Comparison of ENCODE assay signal across 8 cellular contexts in the genomic region with DNA sequence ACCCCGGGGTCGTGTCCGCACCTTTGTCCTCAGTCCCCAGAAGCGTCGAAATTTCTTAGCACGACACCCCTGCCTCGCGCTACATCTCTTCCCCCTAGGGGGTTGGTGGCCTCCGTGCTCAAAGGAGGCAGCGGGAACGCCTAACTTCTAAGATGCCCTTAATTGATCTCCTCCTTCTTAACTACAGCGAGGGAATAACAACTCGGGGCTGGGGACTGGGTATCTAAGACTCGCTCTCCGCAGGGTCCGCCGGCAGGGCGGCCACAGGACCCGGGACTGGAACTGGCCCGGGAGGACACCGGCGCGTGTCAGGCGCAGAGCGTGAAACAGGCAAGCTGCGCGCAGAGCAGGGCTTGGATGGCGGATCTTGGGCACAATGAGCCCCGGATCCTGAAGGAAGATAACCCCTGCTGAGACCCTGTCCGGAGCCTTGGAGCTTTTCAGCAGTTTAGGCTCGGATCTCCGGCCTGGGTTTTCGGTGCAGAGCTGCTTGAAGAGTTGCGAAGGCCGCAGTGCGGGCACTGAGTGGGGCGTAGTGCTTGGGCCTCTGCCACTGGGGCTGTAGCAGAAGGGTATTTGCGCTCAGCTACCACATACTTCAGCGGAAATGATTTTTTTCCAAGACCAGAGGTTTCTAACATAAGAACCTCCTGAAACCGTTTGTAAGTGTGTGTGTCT. TPM values are rescaled to one million over a fixed set of nuclear protein-coding genes. Genes with fewer than 3 reads are reported as not detected.
DNase-seq lines count a peak whose midpoint lies in the region; ATAC-seq and TF ChIP-seq lines count a peak whose summit lies in the region.

No MANE protein-coding gene starts in this region.

- no peaks in the 10 kb centered on the region for H3K79me2 ChIP-seq in PC-3 (ENCODE audit: low read length)

- intact Hi-C loops in heart right ventricle (cut with DNase I) (loop anchor here in 6 of 10 donors (5.0 to 10.0 kb wide), 2 partner anchors 98 to 101 kb away; a partner anchor contains a TSS), PC-3 (cut with micrococcal nuclease) (no loop called here)

- peaks cover 75% of the 10 kb centered on the region for H3K27me3 Mint-ChIP-seq in activated CD4-positive, alpha-beta T cell treated with anti-CD3 and anti-CD28 coated beads, Interleukin-2, amount 10 ng/mL, durations not matched to agents 7 days and 5 days

- TF ChIP-seq CTCF in heart right ventricle (IDR thresholded peaks at IDR 0.05) (no peak), PC-3 (conservative IDR thresholded peaks at IDR 0.05; ENCODE audit: low read depth, low read length) (no peak)

- H3K4me3 ChIP-seq in heart right ventricle (peak overlapping the region; percentile 7 to 42 (median 33)), rectal smooth muscle tissue (ENCODE audit: low read length) (peak overlapping the region; percentile 44), PC-3 (ENCODE audit: low read length) (no peak overlapping the region)

- peak; percentile 8 for DNase-seq in activated CD4-positive, alpha-beta T cell treated with anti-CD3 and anti-CD28 coated beads, Interleukin-2, amount 10 ng/mL, durations not matched to agents 7 days and 5 days
- DNase-seq in heart right ventricle (no peak), PC-3 (no peak), NCI-H748 treated with DMSO at 0.1 percent for 48 hours (lab: John Stamatoyannopoulos, UW) (no peak), T-helper 9 cell (no peak), NCI-H1694 treated with DMSO at 0.1 percent for 48 hours (lab: John Stamatoyannopoulos, UW) (no peak)

- H3K27me3 ChIP-seq in heart right ventricle (peaks cover 27 to 100% (median 91%) of the 10 kb centered on the region in 7 donors), rectal smooth muscle tissue (ENCODE audit: control insufficient read depth, insufficient read depth, low read length) (peaks cover 39% of the 10 kb centered on the region), PC-3 (ENCODE audit: low read length) (peaks cover 37% of the 10 kb centered on the region)

- POLR2A ChIA-PET in activated CD4-positive, alpha-beta T cell treated with anti-CD3 and anti-CD28 coated beads, Interleukin-2, amount 10 ng/mL, durations not matched to agents 7 days and 5 days (lab: Charles Lee), result no interaction called here
- POLR2A ChIA-PET in PC-3 (lab: Charles Lee; ENCODE audit: unreplicated experiment), result no interaction called here

- H3K36me3 ChIP-seq in heart right ventricle (no peaks in the 10 kb centered on the region), rectal smooth muscle tissue (ENCODE audit: control insufficient read depth, insufficient read depth, low read length) (no peaks in the 10 kb centered on the region), PC-3 (ENCODE audit: low read depth, low read length) (no peaks in the 10 kb centered on the region)

- H3F3A ChIP-seq in PC-3 (ENCODE audit: low read length, unreplicated experiment), result no peaks in the 10 kb centered on the region

- peak overlapping the region; percentile 21 for H3K27ac Mint-ChIP-seq in activated CD4-positive, alpha-beta T cell treated with anti-CD3 and anti-CD28 coated beads, Interleukin-2, amount 10 ng/mL, durations not matched to agents 7 days and 5 days

- CTCF ChIA-PET in activated CD4-positive, alpha-beta T cell treated with anti-CD3 and anti-CD28 coated beads, Interleukin-2, amount 10 ng/mL, durations not matched to agents 7 days and 5 days (lab: Charles Lee), result interaction anchor here (0.7 to 2.5 kb wide), 10 partner anchors 9 to 1011 kb away, joined by 3 to 15 read pairs (median 4); no protein-coding TSS in a partner anchor
- CTCF ChIA-PET in PC-3 (lab: Charles Lee), result no interaction called here

- H2AFZ ChIP-seq in PC-3 (ENCODE audit: low read length), result no peak overlapping the region

- no peaks in the 10 kb centered on the region for H3K9me2 ChIP-seq in PC-3 (replicated peaks; ENCODE audit: low read length)

- no peaks in the 10 kb centered on the region for H3K9me3 Mint-ChIP-seq in activated CD4-positive, alpha-beta T cell treated with anti-CD3 and anti-CD28 coated beads, Interleukin-2, amount 10 ng/mL, durations not matched to agents 7 days and 5 days

- H3K9me3 ChIP-seq in heart right ventricle (no peaks in the 10 kb centered on the region), PC-3 (ENCODE audit: low read length) (no peaks in the 10 kb centered on the region)

- WGBS in heart right ventricle, 2 donors, result 2 to 3% methylated on average over 40 of the region's 40 CpGs

- H4K20me1 ChIP-seq in PC-3 (ENCODE audit: low read length), result no peaks in the 10 kb centered on the region

- H3K4me2 ChIP-seq in PC-3 (ENCODE audit: low read length), result no peak overlapping the region

- H3K9ac ChIP-seq in rectal smooth muscle tissue (ENCODE audit: low read length) (no peak overlapping the region), PC-3 (ENCODE audit: low read length) (no peak overlapping the region)

- H3K27ac ChIP-seq in heart right ventricle, result no peak overlapping the region
- no peak overlapping the region for H3K27ac ChIP-seq in rectal smooth muscle tissue (ENCODE audit: low read depth, low read length)
- H3K27ac ChIP-seq in PC-3 (ENCODE audit: low read length), result no peak overlapping the region

- H3K36me3 Mint-ChIP-seq in activated CD4-positive, alpha-beta T cell treated with anti-CD3 and anti-CD28 coated beads, Interleukin-2, amount 10 ng/mL, durations not matched to agents 7 days and 5 days (ENCODE audit: low read depth), result no peaks in the 10 kb centered on the region

- H3K4me1 Mint-ChIP-seq in activated CD4-positive, alpha-beta T cell treated with anti-CD3 and anti-CD28 coated beads, Interleukin-2, amount 10 ng/mL, durations not matched to agents 7 days and 5 days, result peaks cover 32% of the 10 kb centered on the region

- H3K4me1 ChIP-seq in heart right ventricle, result peaks cover 2 to 39% (median 26%) of the 10 kb centered on the region in 9 donors
- peaks cover 3% of the 10 kb centered on the region for H3K4me1 ChIP-seq in rectal smooth muscle tissue (ENCODE audit: control insufficient read depth, insufficient read depth, low read length)
- H3K4me1 ChIP-seq in PC-3 (ENCODE audit: insufficient read depth, low read length), result no peaks in the 10 kb centered on the region

- peak; percentile 10 for ATAC-seq in GM18909 (IDR thresholded peaks at IDR 0.05; ENCODE audit: poor library complexity, unreplicated experiment)
- ATAC-seq in heart right ventricle, result peak in 3 of 8 donors; percentile 43 to 51 (median 45)
- ATAC-seq in PC-3, result no peak

- BruUV-seq in PC-3 (replicated peaks; lab: Mats Ljungman, UMichigan), result no TSS peak

- H3K4me3 Mint-ChIP-seq in activated CD4-positive, alpha-beta T cell treated with anti-CD3 and anti-CD28 coated beads, Interleukin-2, amount 10 ng/mL, durations not matched to agents 7 days and 5 days, result peak overlapping the region; percentile 53

RNA-seq across cellular contexts. Expression of a gene that starts 2.0 kb away (rescaled TPM):
- not detected for total RNA-seq in activated CD4-positive, alpha-beta T cell treated with anti-CD3 and anti-CD28 coated beads, Interleukin-2, amount 10 ng/mL, durations not matched to agents 7 days and 5 days
- total RNA-seq in heart right ventricle, result 1 to 10 TPM in 1 of 10 donors, under 1 TPM in 3, not detected in 6; 0.34 to 9.9 (median 0.65) TPM
- 1 to 10 TPM in 1 of 2 donors, not detected in 1; 1.1 TPM for polyA plus RNA-seq in heart right ventricle
- total RNA-seq in PC-3 (2014; rRNA removed), result not detected in 2 replicates
